In genomic region chr14:58297762-58298476, GRCh38 we compare ENCODE assay signal across 8 cellular contexts. TPM values are rescaled to one million over a fixed set of nuclear protein-coding genes. Genes with fewer than 3 reads are reported as not detected.
DNase-seq lines count a peak whose midpoint lies in the region; ATAC-seq and TF ChIP-seq lines count a peak whose summit lies in the region.

No MANE protein-coding gene starts in this region.

- H2AFZ ChIP-seq in SU-DHL-6 (ENCODE audit: low read depth, low read length, severe bottlenecking): peak overlapping the region; percentile 49

- H3K9me3 ChIP-seq in SU-DHL-6 (ENCODE audit: insufficient read depth, low read length) (no peaks in the 10 kb centered on the region), adrenal gland (replicated peaks in 1 of 3) (no peaks in the 10 kb centered on the region), heart right ventricle (no peaks in the 10 kb centered on the region), upper lobe of right lung (no peaks in the 10 kb centered on the region)

- H3K4me1 ChIP-seq in adrenal gland (replicated peaks in 1 of 2): peaks cover 6 to 37% of the 10 kb centered on the region in 2 donors
- H3K4me1 ChIP-seq in heart right ventricle: peaks cover 4 to 66% (median 53%) of the 10 kb centered on the region in 9 donors
- peaks cover 40% of the 10 kb centered on the region for H3K4me1 ChIP-seq in upper lobe of right lung

- H3F3A ChIP-seq in SU-DHL-6 (ENCODE audit: insufficient read depth): peaks cover 8% of the 10 kb centered on the region; the same call in 1 of the 2 replicates

- peak; percentile 73 to 87 for TF ChIP-seq POLR2A in adrenal gland (IDR thresholded peaks at IDR 0.05)

- DNase-seq in NCI-H1417 (lab: John Stamatoyannopoulos, UW) (peak; percentile 99 to 100 (median 99)), adrenal gland (peak; percentile 98 to 100 (median 99)), heart right ventricle (peak; percentile 98 to 99), posterior cingulate gyrus (peak; percentile 96 to 100 (median 98)), upper lobe of right lung (peak; percentile 99)

- TF ChIP-seq CTCF in GM12872 (IDR thresholded peaks at IDR 0.05; ENCODE audit: insufficient read depth, low read depth, low read length) (0 out of 3 replicates have a peak, but pooled peaks have one; percentile 6), SU-DHL-6 (IDR thresholded peaks at IDR 0.05; ENCODE audit: insufficient read depth, low read length, poor library complexity, severe bottlenecking) (no peak), adrenal gland (IDR thresholded peaks at IDR 0.05) (no peak), heart right ventricle (IDR thresholded peaks at IDR 0.05) (peak in 2 of 9 donors; percentile 25 to 36), upper lobe of right lung (IDR thresholded peaks at IDR 0.05) (no peak)

- H3K9me2 ChIP-seq in SU-DHL-6 (replicated peaks; ENCODE audit: insufficient read depth, low read length): no peaks in the 10 kb centered on the region

- H3K4me3 ChIP-seq in SU-DHL-6 (ENCODE audit: insufficient read depth, low read length, poor library complexity, severe bottlenecking) (peak overlapping the region; percentile 99), adrenal gland (peak overlapping the region; percentile 35 to 88 (median 64)), heart right ventricle (peak overlapping the region; percentile 85 to 99 (median 94)), upper lobe of right lung (peak overlapping the region; percentile 90)

- no peaks in the 10 kb centered on the region for H3K27me3 ChIP-seq in SU-DHL-6 (ENCODE audit: low read length)
- H3K27me3 ChIP-seq in adrenal gland: no peaks in the 10 kb centered on the region
- H3K27me3 ChIP-seq in heart right ventricle: no peaks in the 10 kb centered on the region
- H3K27me3 ChIP-seq in upper lobe of right lung: no peaks in the 10 kb centered on the region

- H3K79me2 ChIP-seq in SU-DHL-6 (ENCODE audit: insufficient read depth, low read length): peaks cover 72% of the 10 kb centered on the region

- H3K36me3 ChIP-seq in SU-DHL-6 (ENCODE audit: low read length) (peaks cover 19% of the 10 kb centered on the region), adrenal gland (replicated peaks in 1 of 2) (peaks cover 0 to 26% of the 10 kb centered on the region in 2 donors), heart right ventricle (peaks cover 0 to 50% (median 24%) of the 10 kb centered on the region in 9 donors), upper lobe of right lung (peaks cover 42% of the 10 kb centered on the region)

- H3K4me2 ChIP-seq in SU-DHL-6 (ENCODE audit: low read depth, low read length, poor library complexity, severe bottlenecking): peak overlapping the region; percentile 96

- H3K9ac ChIP-seq in SU-DHL-6 (ENCODE audit: low read length): peak overlapping the region; percentile 80

- ATAC-seq in HG02759 (IDR thresholded peaks at IDR 0.05; ENCODE audit: unreplicated experiment) (peak; percentile 81), heart right ventricle (peak; percentile 93 to 98 (median 97)), upper lobe of right lung (peak; percentile 96)

- H3K27ac ChIP-seq in SU-DHL-6 (ENCODE audit: low read depth, low read length) (peak overlapping the region; percentile 86), adrenal gland (peak overlapping the region; percentile 94 to 97 (median 96)), heart right ventricle (peak overlapping the region; percentile 84 to 98 (median 96)), upper lobe of right lung (peak overlapping the region; percentile 95)

- WGBS in adrenal gland, 4 donors: 0% methylated on average over 16 to 40 of the region's 40 CpGs
- WGBS in heart right ventricle, 2 donors: 0% methylated on average over 40 of the region's 40 CpGs

- peaks cover 30% of the 10 kb centered on the region; the same call in 1 of the 2 replicates for H4K20me1 ChIP-seq in SU-DHL-6 (ENCODE audit: low read depth, low read length)

- intact Hi-C loops in adrenal gland (cut with DNase I): no loop called here
- intact Hi-C loops in heart right ventricle (cut with DNase I): loop anchor here in 9 of 10 donors (1.0 to 10.0 kb wide), 6 partner anchors 34 to 98 kb away; partner anchors contain the start of genes PSMA3 (in 6 of the 9) and ACTR10 (in 1 of the 9)
- intact Hi-C loops in posterior cingulate gyrus (cut with DNase I): loop anchor here (1.0 to 2.0 kb wide), 4 partner anchors 33 to 129 kb away; partner anchors contain the start of genes ACTR10, KIAA0586, PSMA3 and TIMM9
- intact Hi-C loops in upper lobe of right lung (cut with DNase I): no loop called here

RNA-seq across cellular contexts. Expression of gene ARID4A, which starts 0.4 kb away (rescaled TPM):
- 10 to 100 TPM in 7 of 8 donors, 1 to 10 TPM in 1; 6.2 to 38.0 (median 18.3) TPM for total RNA-seq in adrenal gland
- 10 to 100 TPM in 2 of 3 donors, 1 to 10 TPM in 1; 4.4 to 17.5 (median 16.3) TPM for polyA plus RNA-seq in adrenal gland
- total RNA-seq in heart right ventricle: 10 to 100 TPM; 14.0 to 19.1 (median 17.3) TPM
- polyA plus RNA-seq in heart right ventricle: 10 to 100 TPM in 1 of 2 donors, 1 to 10 TPM in 1; 2.7 to 18.7 TPM
- 37.0 TPM for total RNA-seq in upper lobe of right lung

RNA-seq across cellular contexts. Expression of gene PSMA3, which starts 53.3 kb away (rescaled TPM):
- total RNA-seq in adrenal gland (100 to 1,000 TPM in 7 of 8 donors, 10 to 100 TPM in 1; 80.9 to 270 (median 143) TPM), heart right ventricle (100 to 1,000 TPM; 122 to 235 (median 150) TPM), upper lobe of right lung (146 TPM)
- polyA plus RNA-seq in adrenal gland (100 to 1,000 TPM; 164 to 260 (median 173) TPM), heart right ventricle (100 to 1,000 TPM; 207 to 227 TPM)

Comparison
In these comparisons a context has a peak if more than half of its experiments do, and no peak if none do; other contexts are left out.
1. Peak in every context shown above with its lines: DNase-seq, ATAC-seq, H3K4me3 ChIP-seq and H3K27ac ChIP-seq.
2. intact Hi-C loops: an anchor here in heart right ventricle (1.0 to 10.0 kb wide) and posterior cingulate gyrus (1.0 to 2.0 kb wide); none called in adrenal gland and upper lobe of right lung.